Comparison of ENCODE assay signal across 8 cellular contexts in the genomic region with DNA sequence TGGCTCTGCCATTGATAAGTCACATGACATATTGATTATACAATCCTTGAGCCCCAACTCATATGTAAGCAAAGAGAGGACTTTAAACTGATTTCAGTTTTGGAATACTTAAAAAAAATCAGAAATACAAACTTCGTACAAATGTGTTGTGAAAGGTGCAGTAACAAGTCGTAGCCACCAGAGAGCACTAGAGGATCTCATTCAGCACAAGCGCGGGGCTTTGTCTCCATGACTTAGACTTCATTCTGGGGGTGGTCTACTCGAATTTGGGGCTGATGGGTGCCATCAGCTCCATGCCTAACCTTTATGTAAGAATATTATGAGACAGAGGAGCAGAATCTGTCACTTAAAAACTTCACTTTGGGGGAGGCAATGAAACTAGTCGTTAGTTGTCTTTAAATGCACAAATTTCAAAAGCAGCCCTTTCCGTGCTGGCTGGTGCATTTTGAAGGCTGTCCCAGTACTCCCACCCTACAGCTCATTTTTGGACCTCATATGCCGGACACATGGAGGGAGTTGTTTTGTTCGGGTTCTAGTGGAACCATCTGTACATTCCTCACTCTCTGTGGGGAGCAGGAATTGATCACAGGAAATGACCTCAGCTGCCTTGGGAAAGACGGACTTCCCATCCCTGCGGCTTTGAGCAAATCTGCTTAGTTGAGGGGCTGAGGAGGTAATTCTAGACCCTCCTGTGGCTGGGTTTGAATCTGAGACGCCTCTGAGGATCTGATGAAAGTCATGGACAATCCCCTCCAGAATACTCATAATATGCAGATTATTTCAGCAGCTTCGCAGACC. TPM values are rescaled to one million over a fixed set of nuclear protein-coding genes. Genes with fewer than 3 reads are reported as not detected.
DNase-seq lines count a peak whose midpoint lies in the region; ATAC-seq and TF ChIP-seq lines count a peak whose summit lies in the region.

No MANE protein-coding gene starts in this region.

- no peaks in the 10 kb centered on the region for H3K9me3 Mint-ChIP-seq in T-helper 2 cell treated with Interferon-gamma antibody and Interleukin-4, amounts not matched to agents 5 μg/mL and 100 μg/mL, for 36 hours
- no peaks in the 10 kb centered on the region for H3K9me3 Mint-ChIP-seq in MCF 10A (ENCODE audit: unreplicated experiment)

- peaks cover 11% of the 10 kb centered on the region for H3K4me1 Mint-ChIP-seq in T-helper 2 cell treated with Interferon-gamma antibody and Interleukin-4, amounts not matched to agents 5 μg/mL and 100 μg/mL, for 36 hours (ENCODE audit: low read depth)
- peaks cover 6% of the 10 kb centered on the region for H3K4me1 Mint-ChIP-seq in MCF 10A (ENCODE audit: insufficient read depth, unreplicated experiment)

- peak; percentile 87 for TF ChIP-seq CTCF in MCF 10A (IDR thresholded peaks at IDR 0.05; ENCODE audit: unreplicated experiment)

- intact Hi-C loops in MCF 10A (cut with micrococcal nuclease) = loop anchor here (1.0 to 5.0 kb wide), 6 partner anchors 99 to 472 kb away; no protein-coding TSS in a partner anchor

- no peaks in the 10 kb centered on the region for H3K36me3 Mint-ChIP-seq in T-helper 2 cell treated with Interferon-gamma antibody and Interleukin-4, amounts not matched to agents 5 μg/mL and 100 μg/mL, for 36 hours (ENCODE audit: low read depth)
- H3K36me3 Mint-ChIP-seq in MCF 10A (ENCODE audit: insufficient read depth, unreplicated experiment) = no peaks in the 10 kb centered on the region

- H3K27ac Mint-ChIP-seq in T-helper 2 cell treated with Interferon-gamma antibody and Interleukin-4, amounts not matched to agents 5 μg/mL and 100 μg/mL, for 36 hours = no peak overlapping the region
- H3K27ac Mint-ChIP-seq in MCF 10A (ENCODE audit: low read depth, unreplicated experiment) = no peak overlapping the region

- ATAC-seq in GM19023 (IDR thresholded peaks at IDR 0.05; ENCODE audit: unreplicated experiment) = no peak

- peaks cover 39% of the 10 kb centered on the region for H3K27me3 Mint-ChIP-seq in T-helper 2 cell treated with Interferon-gamma antibody and Interleukin-4, amounts not matched to agents 5 μg/mL and 100 μg/mL, for 36 hours (ENCODE audit: low read depth)
- peaks cover 49% of the 10 kb centered on the region for H3K27me3 Mint-ChIP-seq in MCF 10A (ENCODE audit: insufficient read depth, unreplicated experiment)

- peak; percentile 69 for DNase-seq in activated effector memory CD4-positive, alpha-beta T cell treated with anti-CD3 and anti-CD28 coated beads, Interleukin-2, amount 50 U/mL, for 16 hours
- DNase-seq in activated effector memory CD4-positive, alpha-beta T cell treated with Interleukin-2 at 50 U/mL for 16 hours = no peak
- DNase-seq in NCI-H1105 treated with DMSO at 0.1 percent for 48 hours (lab: John Stamatoyannopoulos, UW) = peak; percentile 71
- peak; percentile 13 for DNase-seq in T-helper 2 cell treated with Interferon-gamma antibody and Interleukin-4, amounts not matched to agents 5 μg/mL and 100 μg/mL, for 36 hours (ENCODE audit: low spot score)
- DNase-seq in MCF 10A (ENCODE audit: unreplicated experiment) = peak; percentile 68
- peak; percentile 72 for DNase-seq in inferior parietal cortex (ENCODE audit: extremely low spot score)
- peak; percentile 43 for DNase-seq in stimulated activated CD4-positive, alpha-beta T cell treated with anti-CD3 and anti-CD28 coated beads, Interleukin-15, amount 100 ng/mL, for 24 hours

- POLR2A ChIA-PET in MCF 10A (lab: Yijun Ruan, JAX) = interaction anchor here (1.5 to 2.2 kb wide), 2 partner anchors 14 to 360 kb away, joined by 3 to 14 read pairs; no protein-coding TSS in a partner anchor

- BruUV-seq in MCF 10A (replicated peaks; lab: Mats Ljungman, UMichigan) = no TSS peak

- CTCF ChIA-PET in MCF 10A (lab: Yijun Ruan, JAX) = interaction anchor here (0.6 to 21.0 kb wide), 88 partner anchors 10 to 1727 kb away, joined by 3 to 629 read pairs (median 4); a partner anchor contains a TSS

- no peak overlapping the region for H3K4me3 Mint-ChIP-seq in T-helper 2 cell treated with Interferon-gamma antibody and Interleukin-4, amounts not matched to agents 5 μg/mL and 100 μg/mL, for 36 hours
- peak overlapping the region; percentile 56 for H3K4me3 Mint-ChIP-seq in MCF 10A (ENCODE audit: unreplicated experiment)

RNA-seq across cellular contexts. Expression of a gene that starts 27.5 kb away (rescaled TPM):
- total RNA-seq in MCF 10A (2022) = not detected in 2 replicates

RNA-seq across cellular contexts. Expression of a gene that starts 49.2 kb away (rescaled TPM):
- total RNA-seq in MCF 10A (2022) = not detected in 2 replicates
